8 cellular contexts compared by ENCODE assay signal in genomic region chr18:46946656-46947282, GRCh38. TPM values are rescaled to one million over a fixed set of nuclear protein-coding genes. Genes with fewer than 3 reads are reported as not detected.
DNase-seq lines count a peak whose midpoint lies in the region; ATAC-seq, FAIRE-seq and TF ChIP-seq lines count a peak whose summit lies in the region.

No MANE protein-coding gene starts in this region.

- peak overlapping the region; percentile 7; the same call in 1 of the 2 replicates for H3K9ac ChIP-seq in HUES64 (ENCODE audit: low read depth, low read length)

- TF ChIP-seq CTCF in D721Med (IDR thresholded peaks at IDR 0.05; ENCODE audit: insufficient read depth, missing control alignments), result no peak
- TF ChIP-seq CTCF in breast epithelium (IDR thresholded peaks at IDR 0.05), result no peak
- no peak for TF ChIP-seq CTCF in sigmoid colon (IDR thresholded peaks at IDR 0.05)

- H3K27me3 ChIP-seq in HUES64 (ENCODE audit: insufficient read depth, low read length) (no peaks in the 10 kb centered on the region), breast epithelium (no peaks in the 10 kb centered on the region), sigmoid colon (peaks cover 0 to 17% (median 7%) of the 10 kb centered on the region in 3 donors)

- under 1% methylated on average over 32 of the region's 32 CpGs for WGBS in HUES64
- 1 to 2% methylated on average over 32 of the region's 32 CpGs for WGBS in sigmoid colon, 2 donors

- DNase-seq in D721Med (ENCODE audit: insufficient read length, low spot score), result peak; percentile 75
- peak; percentile 4 for DNase-seq in T-helper 22 cell (ENCODE audit: low read depth)
- DNase-seq in breast epithelium (ENCODE audit: low spot score in 2 of 2), result peak; percentile 63 to 88
- peak; percentile 95 for DNase-seq in iPS-NIHi11 (ENCODE audit: low spot score)
- peak; percentile 81 for DNase-seq in sigmoid colon
- no peak for DNase-seq in COLO668 (lab: John Stamatoyannopoulos, UW; ENCODE audit: unreplicated experiment)

- intact Hi-C loops in breast epithelium (cut with DNase I; ENCODE audit: low total_unique reads), result no loop called here
- intact Hi-C loops in sigmoid colon (cut with DNase I), result no loop called here

- peak; percentile 96 for FAIRE-seq in D721Med (lab: Jason Lieb, UNC)

- no peaks in the 10 kb centered on the region for H3K36me3 ChIP-seq in HUES64 (ENCODE audit: insufficient read depth, low read length)
- H3K36me3 ChIP-seq in breast epithelium, result no peaks in the 10 kb centered on the region
- no peaks in the 10 kb centered on the region for H3K36me3 ChIP-seq in sigmoid colon

- H3K9me3 ChIP-seq in HUES64 (ENCODE audit: insufficient read depth, low read depth, low read length), result no peaks in the 10 kb centered on the region
- H3K9me3 ChIP-seq in breast epithelium, result no peaks in the 10 kb centered on the region
- no peaks in the 10 kb centered on the region for H3K9me3 ChIP-seq in sigmoid colon

- peak; percentile 94 for ATAC-seq in GM21447 (IDR thresholded peaks at IDR 0.05; ENCODE audit: unreplicated experiment)

- H3K27ac ChIP-seq in HUES64 (ENCODE audit: low read depth, low read length) (no peak overlapping the region), breast epithelium (no peak overlapping the region), sigmoid colon (no peak overlapping the region)

- H3K4me1 ChIP-seq in HUES64 (ENCODE audit: insufficient read depth, low read length) (peaks cover 9% of the 10 kb centered on the region), breast epithelium (no peaks in the 10 kb centered on the region), sigmoid colon (peaks cover 0 to 8% (median 0%) of the 10 kb centered on the region in 4 donors)

- peak overlapping the region; percentile 92 for H3K4me3 ChIP-seq in HUES64 (ENCODE audit: low read length)
- peak overlapping the region; percentile 59 to 64 (median 60) for H3K4me3 ChIP-seq in breast epithelium
- H3K4me3 ChIP-seq in sigmoid colon, result peak overlapping the region; percentile 23 to 56 (median 50)

- TF ChIP-seq POLR2A in breast epithelium (IDR thresholded peaks at IDR 0.05) (no peak), sigmoid colon (IDR thresholded peaks at IDR 0.05) (no peak)

- TF ChIP-seq EP300 in sigmoid colon (IDR thresholded peaks at IDR 0.05), result no peak

RNA-seq across cellular contexts. Expression of gene KATNAL2, which starts 29.4 kb away (rescaled TPM):
- 4.9 TPM for polyA plus RNA-seq in HUES64 (2013, experiment 1 of 2)
- polyA plus RNA-seq in HUES64 (2013, experiment 2 of 2), result 9.4 TPM
- total RNA-seq in breast epithelium (10 to 100 TPM in 1 of 3 donors, 1 to 10 TPM in 2; 8.2 to 16.8 (median 9.1) TPM), sigmoid colon (10 to 100 TPM in 1 of 4 donors, 1 to 10 TPM in 3; 1.2 to 18.8 (median 7.0) TPM)
- polyA plus RNA-seq in sigmoid colon, result 1 to 10 TPM in 2 of 3 donors, under 1 TPM in 1; 0.60 to 2.5 (median 1.2) TPM

RNA-seq across cellular contexts. Expression of gene PIAS2, which starts 29.5 kb away (rescaled TPM):
- 25.3 TPM for polyA plus RNA-seq in HUES64 (2013, experiment 1 of 2)
- 24.5 TPM for polyA plus RNA-seq in HUES64 (2013, experiment 2 of 2)
- total RNA-seq in breast epithelium (10 to 100 TPM; 28.2 to 37.0 (median 30.6) TPM), sigmoid colon (10 to 100 TPM; 30.0 to 36.6 (median 31.8) TPM)
- polyA plus RNA-seq in sigmoid colon, result 1 to 10 TPM; 5.5 to 8.1 (median 6.6) TPM
